Comparison of ENCODE assay signal across 8 cellular contexts in genomic region chr6:82251942-82252341, GRCh38. TPM values are rescaled to one million over a fixed set of nuclear protein-coding genes. Genes with fewer than 3 reads are reported as not detected.
DNase-seq lines count a peak whose midpoint lies in the region; TF ChIP-seq lines count a peak whose summit lies in the region.

No MANE protein-coding gene starts in this region.

- CTCF ChIA-PET in activated CD4-positive, alpha-beta T cell treated with anti-CD3 and anti-CD28 coated beads, Interleukin-2, amount 10 ng/mL, durations not matched to agents 7 days and 5 days (lab: Charles Lee), result no interaction called here
- CTCF ChIA-PET in activated CD4-positive, alpha-beta memory T cell treated with anti-CD3 and anti-CD28 coated beads, Interleukin-2, amount 10 ng/mL, durations not matched to agents 7 days and 5 days (lab: Charles Lee), result interaction anchor here (1.0 to 2.2 kb wide), 6 partner anchors 19 to 941 kb away, joined by 3 to 10 read pairs (median 3); partner anchors contain the start of genes DOP1A, PGM3 and RWDD2A

- no peak overlapping the region for H3K27ac ChIP-seq in osteoblast (ENCODE audit: low read depth, low read length)

- H3K4me1 Mint-ChIP-seq in activated CD4-positive, alpha-beta T cell treated with anti-CD3 and anti-CD28 coated beads, Interleukin-2, amount 10 ng/mL, durations not matched to agents 7 days and 5 days, result peaks cover 8% of the 10 kb centered on the region
- H3K4me1 Mint-ChIP-seq in activated CD4-positive, alpha-beta memory T cell treated with anti-CD3 and anti-CD28 coated beads, Interleukin-2, amount 10 ng/mL, durations not matched to agents 7 days and 5 days, result peaks cover 8% of the 10 kb centered on the region

- H3K27ac Mint-ChIP-seq in activated CD4-positive, alpha-beta T cell treated with anti-CD3 and anti-CD28 coated beads, Interleukin-2, amount 10 ng/mL, durations not matched to agents 7 days and 5 days, result no peak overlapping the region
- H3K27ac Mint-ChIP-seq in activated CD4-positive, alpha-beta memory T cell treated with anti-CD3 and anti-CD28 coated beads, Interleukin-2, amount 10 ng/mL, durations not matched to agents 7 days and 5 days, result no peak overlapping the region

- peak; percentile 56 for TF ChIP-seq CTCF in choroid plexus epithelial cell (conservative IDR thresholded peaks at IDR 0.05; ENCODE audit: low read depth, low read length)
- TF ChIP-seq CTCF in osteoblast (IDR thresholded peaks at IDR 0.05; ENCODE audit: extremely low read depth, low read depth, low read length), result peak; percentile 57

- POLR2A ChIA-PET in activated CD4-positive, alpha-beta T cell treated with anti-CD3 and anti-CD28 coated beads, Interleukin-2, amount 10 ng/mL, durations not matched to agents 7 days and 5 days (lab: Charles Lee), result no interaction called here
- POLR2A ChIA-PET in activated CD4-positive, alpha-beta memory T cell treated with anti-CD3 and anti-CD28 coated beads, Interleukin-2, amount 10 ng/mL, durations not matched to agents 7 days and 5 days (lab: Charles Lee), result no interaction called here

- H3K27me3 ChIP-seq in osteoblast (ENCODE audit: insufficient read depth, low read length), result no peaks in the 10 kb centered on the region

- no peak overlapping the region for H2AFZ ChIP-seq in osteoblast (ENCODE audit: low read length)

- no peak overlapping the region for H3K4me3 ChIP-seq in choroid plexus epithelial cell (ENCODE audit: low read depth, low read length)
- H3K4me3 ChIP-seq in osteoblast (ENCODE audit: insufficient read depth, low read length), result no peak overlapping the region

- no peaks in the 10 kb centered on the region for H3K36me3 Mint-ChIP-seq in activated CD4-positive, alpha-beta T cell treated with anti-CD3 and anti-CD28 coated beads, Interleukin-2, amount 10 ng/mL, durations not matched to agents 7 days and 5 days (ENCODE audit: low read depth)
- H3K36me3 Mint-ChIP-seq in activated CD4-positive, alpha-beta memory T cell treated with anti-CD3 and anti-CD28 coated beads, Interleukin-2, amount 10 ng/mL, durations not matched to agents 7 days and 5 days (ENCODE audit: low read depth), result peaks cover 2% of the 10 kb centered on the region

- H3K4me2 ChIP-seq in osteoblast (ENCODE audit: insufficient read depth, low read length), result no peak overlapping the region

- peaks cover 9% of the 10 kb centered on the region for H3K4me1 ChIP-seq in osteoblast (ENCODE audit: insufficient read depth, low read length)

- no peaks in the 10 kb centered on the region for H3K9me3 Mint-ChIP-seq in activated CD4-positive, alpha-beta T cell treated with anti-CD3 and anti-CD28 coated beads, Interleukin-2, amount 10 ng/mL, durations not matched to agents 7 days and 5 days
- no peaks in the 10 kb centered on the region for H3K9me3 Mint-ChIP-seq in activated CD4-positive, alpha-beta memory T cell treated with anti-CD3 and anti-CD28 coated beads, Interleukin-2, amount 10 ng/mL, durations not matched to agents 7 days and 5 days

- no peaks in the 10 kb centered on the region for H3K36me3 ChIP-seq in osteoblast (ENCODE audit: insufficient read depth, low read length)

- no peak overlapping the region for H3K4me3 Mint-ChIP-seq in activated CD4-positive, alpha-beta T cell treated with anti-CD3 and anti-CD28 coated beads, Interleukin-2, amount 10 ng/mL, durations not matched to agents 7 days and 5 days
- no peak overlapping the region for H3K4me3 Mint-ChIP-seq in activated CD4-positive, alpha-beta memory T cell treated with anti-CD3 and anti-CD28 coated beads, Interleukin-2, amount 10 ng/mL, durations not matched to agents 7 days and 5 days

- peaks cover 2% of the 10 kb centered on the region for H3K27me3 Mint-ChIP-seq in activated CD4-positive, alpha-beta T cell treated with anti-CD3 and anti-CD28 coated beads, Interleukin-2, amount 10 ng/mL, durations not matched to agents 7 days and 5 days
- H3K27me3 Mint-ChIP-seq in activated CD4-positive, alpha-beta memory T cell treated with anti-CD3 and anti-CD28 coated beads, Interleukin-2, amount 10 ng/mL, durations not matched to agents 7 days and 5 days, result no peaks in the 10 kb centered on the region

- no peaks in the 10 kb centered on the region for H4K20me1 ChIP-seq in osteoblast (ENCODE audit: insufficient read depth, low read length)

- peaks cover 12% of the 10 kb centered on the region for H3K79me2 ChIP-seq in osteoblast (ENCODE audit: insufficient read depth, low read length)

- peak; percentile 24 for DNase-seq in activated CD4-positive, alpha-beta T cell treated with anti-CD3 and anti-CD28 coated beads, Interleukin-2, amount 10 ng/mL, durations not matched to agents 7 days and 5 days
- DNase-seq in activated CD4-positive, alpha-beta T cell treated with anti-CD3 and anti-CD28 coated beads, Interleukin-2, amount 50 U/mL, for 1 hour, result no peak
- DNase-seq in NCI-H2227 treated with DMSO at 0.1 percent for 48 hours (lab: John Stamatoyannopoulos, UW) (peak; percentile 6), choroid plexus epithelial cell (ENCODE audit: low read depth) (peak; percentile 73), osteoblast (ENCODE audit: insufficient read length, low spot score, missing footprints) (peak; percentile 89), islet precursor cell (no peak)
- DNase-seq in activated CD4-positive, CD25-positive, alpha-beta regulatory T cell (lab: John Stamatoyannopoulos, UW), result no peak
- no peak for DNase-seq in activated CD4-positive, alpha-beta memory T cell treated with anti-CD3 and anti-CD28 coated beads, Interleukin-2, amount 10 ng/mL, durations not matched to agents 7 days and 5 days

- H3K9me3 ChIP-seq in osteoblast (ENCODE audit: low read depth, low read length), result no peaks in the 10 kb centered on the region

RNA-seq across cellular contexts. Expression of gene IBTK, which starts 4.4 kb away (rescaled TPM):
- 10 to 100 TPM; 26.8 to 27.3 TPM for total RNA-seq in activated CD4-positive, alpha-beta T cell treated with anti-CD3 and anti-CD28 coated beads, Interleukin-2, amount 10 ng/mL, durations not matched to agents 7 days and 5 days
- 70.6 and 72.8 TPM in 2 replicates for total RNA-seq in osteoblast
- 10 to 100 TPM; 33.7 to 34.7 TPM for total RNA-seq in activated CD4-positive, alpha-beta memory T cell treated with anti-CD3 and anti-CD28 coated beads, Interleukin-2, amount 10 ng/mL, durations not matched to agents 7 days and 5 days

Comparison
In these comparisons a context has a peak if more than half of its experiments do, and no peak if none do; other contexts are left out.
1. DNase-seq: peak in activated CD4-positive, alpha-beta T cell treated with anti-CD3 and anti-CD28 coated beads, Interleukin-2, amount 10 ng/mL, durations not matched to agents 7 days and 5 days (single experiment), NCI-H2227 treated with DMSO at 0.1 percent for 48 hours (single experiment), choroid plexus epithelial cell (single experiment) and osteoblast (single experiment); none in activated CD4-positive, alpha-beta T cell treated with anti-CD3 and anti-CD28 coated beads, Interleukin-2, amount 50 U/mL, for 1 hour (single experiment), activated CD4-positive, CD25-positive, alpha-beta regulatory T cell (0 of 4), activated CD4-positive, alpha-beta memory T cell treated with anti-CD3 and anti-CD28 coated beads, Interleukin-2, amount 10 ng/mL, durations not matched to agents 7 days and 5 days (single experiment) and islet precursor cell (single experiment).